ENCODE assay signal across 1 cellular context in the genomic region with DNA sequence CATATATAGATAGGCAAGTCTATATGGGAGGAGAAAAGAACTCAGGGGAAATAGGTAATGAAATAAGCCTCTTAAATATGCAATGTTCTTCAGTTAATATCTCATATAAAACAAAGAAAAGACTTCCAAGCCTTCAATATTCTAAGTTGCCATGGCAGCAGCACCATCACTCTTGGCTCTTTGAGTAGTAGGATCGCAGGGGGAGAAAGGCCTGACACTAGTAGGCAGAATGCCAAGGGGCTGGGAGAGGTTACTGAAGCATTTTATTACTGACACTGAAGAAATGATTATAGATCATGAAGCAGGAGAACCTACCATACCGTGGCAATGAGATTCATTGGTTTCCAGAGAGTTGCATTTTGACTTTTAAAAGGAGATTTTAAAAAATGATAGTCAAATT.
TF ChIP-seq lines count a peak whose summit lies in the region.

No MANE protein-coding gene starts in this region.

TF ChIP-seq in WTC11, 78 proteins besides CTCF, POLR2A, EP300 and RAD21 (continued from another document):
- TF ChIP-seq, protein P1, sequence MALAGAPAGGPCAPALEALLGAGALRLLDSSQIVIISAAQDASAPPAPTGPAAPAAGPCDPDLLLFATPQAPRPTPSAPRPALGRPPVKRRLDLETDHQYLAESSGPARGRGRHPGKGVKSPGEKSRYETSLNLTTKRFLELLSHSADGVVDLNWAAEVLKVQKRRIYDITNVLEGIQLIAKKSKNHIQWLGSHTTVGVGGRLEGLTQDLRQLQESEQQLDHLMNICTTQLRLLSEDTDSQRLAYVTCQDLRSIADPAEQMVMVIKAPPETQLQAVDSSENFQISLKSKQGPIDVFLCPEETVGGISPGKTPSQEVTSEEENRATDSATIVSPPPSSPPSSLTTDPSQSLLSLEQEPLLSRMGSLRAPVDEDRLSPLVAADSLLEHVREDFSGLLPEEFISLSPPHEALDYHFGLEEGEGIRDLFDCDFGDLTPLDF (CRISPR knock-in tag; IDR thresholded peaks at IDR 0.05) = no peak
- TF ChIP-seq IRF2 (CRISPR knock-in tag; IDR thresholded peaks at IDR 0.05; ENCODE audit: borderline replicate concordance, low read depth) = no peak
